In genomic region chr1:234933475-234933874, GRCh38 we compare ENCODE assay signal across 8 cellular contexts.
DNase-seq lines count a peak whose midpoint lies in the region; ATAC-seq and TF ChIP-seq lines count a peak whose summit lies in the region.

No MANE protein-coding gene starts in this region.

- no peak overlapping the region for H3K9ac ChIP-seq in BLaER1

- H3K36me3 Mint-ChIP-seq in endothelial cell (ENCODE audit: low read depth, unreplicated experiment), result no peaks in the 10 kb centered on the region

- H3K9me3 ChIP-seq in BLaER1 (no peaks in the 10 kb centered on the region), left ventricle myocardium inferior (replicated peaks) (no peaks in the 10 kb centered on the region)

- H3K4me1 ChIP-seq in BLaER1 (peaks cover 40% of the 10 kb centered on the region), left ventricle myocardium inferior (peaks cover 16% of the 10 kb centered on the region)

- H3K9me3 Mint-ChIP-seq in endothelial cell (ENCODE audit: unreplicated experiment), result no peaks in the 10 kb centered on the region

- H4K20me1 ChIP-seq in BLaER1, result no peaks in the 10 kb centered on the region

- no peak overlapping the region for H3K4me3 ChIP-seq in BLaER1
- no peak overlapping the region for H3K4me3 ChIP-seq in left ventricle myocardium inferior

- ATAC-seq in GM19351 (IDR thresholded peaks at IDR 0.05; ENCODE audit: unreplicated experiment) (peak; percentile 90), HG03280 (IDR thresholded peaks at IDR 0.05; ENCODE audit: unreplicated experiment) (peak; percentile 90)

- H3K27ac Mint-ChIP-seq in endothelial cell (ENCODE audit: unreplicated experiment), result no peak overlapping the region

- no peak overlapping the region for H3K4me3 Mint-ChIP-seq in endothelial cell (ENCODE audit: unreplicated experiment)

- peak; percentile 28 for DNase-seq in UCSD-AML1 (lab: John Stamatoyannopoulos, UW; ENCODE audit: unreplicated experiment)
- peak; percentile 53 for DNase-seq in left ventricle myocardium inferior
- no peak for DNase-seq in stimulated activated CD4-positive, alpha-beta T cell treated with anti-CD3 and anti-CD28 coated beads, Interleukin-2, amount 100 ng/mL, for 48 hours
- no peak for DNase-seq in NCI-H524 (lab: John Stamatoyannopoulos, UW)
- no peak for DNase-seq in endothelial cell (ENCODE audit: low spot score)

- peaks cover 8% of the 10 kb centered on the region for H3K27me3 Mint-ChIP-seq in endothelial cell (ENCODE audit: unreplicated experiment)

- peak overlapping the region; percentile 67 for H3K4me2 ChIP-seq in BLaER1

- intact Hi-C loops in left ventricle myocardium inferior (cut with micrococcal nuclease), result no loop called here

- peak overlapping the region; percentile 48; the same call in 1 of the 2 replicates for H3K27ac ChIP-seq in BLaER1
- H3K27ac ChIP-seq in left ventricle myocardium inferior (replicated peaks), result peak overlapping the region; percentile 73

- peaks cover 12% of the 10 kb centered on the region for H3K4me1 Mint-ChIP-seq in endothelial cell (ENCODE audit: unreplicated experiment)

- no peaks in the 10 kb centered on the region for H3K36me3 ChIP-seq in BLaER1
- no peaks in the 10 kb centered on the region for H3K36me3 ChIP-seq in left ventricle myocardium inferior

- H3K27me3 ChIP-seq in BLaER1 (no peaks in the 10 kb centered on the region), left ventricle myocardium inferior (ENCODE audit: low read depth) (no peaks in the 10 kb centered on the region)

- TF ChIP-seq CTCF in left ventricle myocardium inferior (IDR thresholded peaks at IDR 0.05; ENCODE audit: borderline replicate concordance) (no peak), endothelial cell (IDR thresholded peaks at IDR 0.05; ENCODE audit: unreplicated experiment) (no peak)

Comparison
In these comparisons a context has a peak if more than half of its experiments do, and no peak if none do; other contexts are left out.
1. DNase-seq: peak in UCSD-AML1 (single experiment) and left ventricle myocardium inferior (single experiment); none in stimulated activated CD4-positive, alpha-beta T cell treated with anti-CD3 and anti-CD28 coated beads, Interleukin-2, amount 100 ng/mL, for 48 hours (0 of 2), NCI-H524 (0 of 2) and endothelial cell (single experiment).